In genomic region chr3:136171097-136171542, GRCh38 we compare ENCODE assay signal across 12 cellular contexts. TPM values are rescaled to one million over a fixed set of nuclear protein-coding genes. Genes with fewer than 3 reads are reported as not detected.
DNase-seq lines count a peak whose midpoint lies in the region; ATAC-seq and TF ChIP-seq lines count a peak whose summit lies in the region.
"Had no signal": no experiment of that assay in that cellular context is flagged by ENCODE, and none has a peak within 500 bp of the region (broad histone marks: within the 10 kb centered on the region; RNA-seq: fewer than 3 reads in every experiment).

No MANE protein-coding gene starts in this region.

- H3F3A ChIP-seq in PC-3 (ENCODE audit: low read length, unreplicated experiment) = peaks cover 3% of the 10 kb centered on the region

- H3K36me3 Mint-ChIP-seq in activated naive CD4-positive, alpha-beta T cell treated with anti-CD3 and anti-CD28 coated beads for 36 hours (ENCODE audit: low read depth) = peaks cover 2% of the 10 kb centered on the region
- H3K36me3 Mint-ChIP-seq in activated naive CD4-positive, alpha-beta T cell treated with anti-CD3 and anti-CD28 coated beads, Interleukin-2, amount 10 ng/mL, durations not matched to agents 7 days and 5 days = peaks cover 16% of the 10 kb centered on the region
- H3K36me3 Mint-ChIP-seq in effector memory CD8-positive, alpha-beta T cell (ENCODE audit: insufficient read depth) = peaks cover 15% of the 10 kb centered on the region

- whole genome bisulfite sequencing in spleen, 5 donors = 29 to 43% (median 38%) methylated on average over 1 of the region's 1 CpG

- peak overlapping the region; percentile 64 for H3K27ac ChIP-seq in PC-3 (ENCODE audit: low read length)
- H3K27ac ChIP-seq in spleen = peak overlapping the region in 5 of 8 donors; percentile 17 to 49 (median 28)

- peak; percentile 75 for ATAC-seq in PC-3
- peak; percentile 21 for ATAC-seq in effector memory CD8-positive, alpha-beta T cell (replicated peaks)
- no peak for ATAC-seq in GM18511 (IDR thresholded peaks at IDR 0.05; ENCODE audit: unreplicated experiment)

- intact Hi-C loops in activated naive CD4-positive, alpha-beta T cell treated with anti-CD3 and anti-CD28 coated beads for 36 hours (cut with micrococcal nuclease) = loop anchor here (1.0 kb wide), 2 partner anchors 12 to 22 kb away; no protein-coding TSS in a partner anchor
- intact Hi-C loops in PC-3 (cut with micrococcal nuclease) (no loop called here), spleen (cut with DNase I; ENCODE audit: low total_unique reads) (no loop called here)

- BruUV-seq in PC-3 (replicated peaks; lab: Mats Ljungman, UMichigan) = no TSS peak

- H3K27me3 ChIP-seq in PC-3 (ENCODE audit: low read length) (no peaks in the 10 kb centered on the region), spleen (replicated peaks in 1 of 7) (no peaks in the 10 kb centered on the region)
- H3K27me3 ChIP-seq: adrenal gland, BE2C had no signal

- peaks cover 32% of the 10 kb centered on the region for H4K20me1 ChIP-seq in PC-3 (ENCODE audit: low read length)

- H3K9ac ChIP-seq in PC-3 (ENCODE audit: low read length) = no peak overlapping the region

- peak overlapping the region; percentile 35 for H3K4me2 ChIP-seq in PC-3 (ENCODE audit: low read length)

- no peaks in the 10 kb centered on the region for H3K9me3 ChIP-seq in PC-3 (ENCODE audit: low read length)
- H3K9me3 ChIP-seq in spleen = no peaks in the 10 kb centered on the region
- H3K9me3 ChIP-seq: adrenal gland, BE2C, HAP-1 had no signal

- TF ChIP-seq POLR2A in spleen (IDR thresholded peaks at IDR 0.05) = no peak

- no peak overlapping the region for H2AFZ ChIP-seq in PC-3 (ENCODE audit: low read length)

- H3K27ac Mint-ChIP-seq in activated naive CD4-positive, alpha-beta T cell treated with anti-CD3 and anti-CD28 coated beads for 36 hours = peak overlapping the region; percentile 70
- no peak overlapping the region for H3K27ac Mint-ChIP-seq in activated naive CD4-positive, alpha-beta T cell treated with anti-CD3 and anti-CD28 coated beads, Interleukin-2, amount 10 ng/mL, durations not matched to agents 7 days and 5 days
- H3K27ac Mint-ChIP-seq in effector memory CD8-positive, alpha-beta T cell = peak overlapping the region; percentile 24 to 61

- peaks cover 43% of the 10 kb centered on the region for H3K4me1 Mint-ChIP-seq in activated naive CD4-positive, alpha-beta T cell treated with anti-CD3 and anti-CD28 coated beads for 36 hours (ENCODE audit: low read depth)
- H3K4me1 Mint-ChIP-seq in activated naive CD4-positive, alpha-beta T cell treated with anti-CD3 and anti-CD28 coated beads, Interleukin-2, amount 10 ng/mL, durations not matched to agents 7 days and 5 days = peaks cover 30% of the 10 kb centered on the region
- H3K4me1 Mint-ChIP-seq in effector memory CD8-positive, alpha-beta T cell (ENCODE audit: low read depth in 2 of 2) = peaks cover 16 to 32% of the 10 kb centered on the region in 2 donors

- peak; percentile 46 for DNase-seq in activated naive CD4-positive, alpha-beta T cell treated with anti-CD3 and anti-CD28 coated beads for 36 hours
- DNase-seq in activated naive CD4-positive, alpha-beta T cell treated with anti-CD3 and anti-CD28 coated beads, Interleukin-2, amount 10 ng/mL, durations not matched to agents 7 days and 5 days = no peak
- peak; percentile 38 for DNase-seq in PC-3
- DNase-seq in effector memory CD8-positive, alpha-beta T cell = no peak
- no peak for DNase-seq in spleen
- no peak for DNase-seq in NCI-H1417 (lab: John Stamatoyannopoulos, UW)
- DNase-seq in NCI-H1105 treated with DMSO at 0.1 percent for 48 hours (lab: John Stamatoyannopoulos, UW) = no peak
- DNase-seq: BE2C, NCI-H2227 treated with DMSO at 0.1 percent for 48 hours had no signal

- H3K27me3 Mint-ChIP-seq in activated naive CD4-positive, alpha-beta T cell treated with anti-CD3 and anti-CD28 coated beads for 36 hours (ENCODE audit: low read depth) = no peaks in the 10 kb centered on the region
- H3K27me3 Mint-ChIP-seq in activated naive CD4-positive, alpha-beta T cell treated with anti-CD3 and anti-CD28 coated beads, Interleukin-2, amount 10 ng/mL, durations not matched to agents 7 days and 5 days = no peaks in the 10 kb centered on the region
- H3K27me3 Mint-ChIP-seq in effector memory CD8-positive, alpha-beta T cell = no peaks in the 10 kb centered on the region

- H3K9me3 Mint-ChIP-seq in activated naive CD4-positive, alpha-beta T cell treated with anti-CD3 and anti-CD28 coated beads for 36 hours = no peaks in the 10 kb centered on the region
- no peaks in the 10 kb centered on the region for H3K9me3 Mint-ChIP-seq in activated naive CD4-positive, alpha-beta T cell treated with anti-CD3 and anti-CD28 coated beads, Interleukin-2, amount 10 ng/mL, durations not matched to agents 7 days and 5 days
- H3K9me3 Mint-ChIP-seq in effector memory CD8-positive, alpha-beta T cell = no peaks in the 10 kb centered on the region

- peak overlapping the region; percentile 2 for H3K4me3 Mint-ChIP-seq in activated naive CD4-positive, alpha-beta T cell treated with anti-CD3 and anti-CD28 coated beads for 36 hours
- no peak overlapping the region for H3K4me3 Mint-ChIP-seq in activated naive CD4-positive, alpha-beta T cell treated with anti-CD3 and anti-CD28 coated beads, Interleukin-2, amount 10 ng/mL, durations not matched to agents 7 days and 5 days
- H3K4me3 Mint-ChIP-seq in effector memory CD8-positive, alpha-beta T cell = peak overlapping the region in 1 of 2 donors; percentile 31

- TF ChIP-seq CTCF in PC-3 (conservative IDR thresholded peaks at IDR 0.05; ENCODE audit: low read depth, low read length) (no peak), spleen (IDR thresholded peaks at IDR 0.05 in 8 of 11, conservative IDR thresholded peaks at IDR 0.05 in 3 of 11) (no peak)

- peaks cover 100% of the 10 kb centered on the region for H3K79me2 ChIP-seq in PC-3 (ENCODE audit: low read length)

- H3K4me1 ChIP-seq in PC-3 (ENCODE audit: insufficient read depth, low read length) = peaks cover 16% of the 10 kb centered on the region
- peaks cover 17 to 98% (median 74%) of the 10 kb centered on the region in 6 donors for H3K4me1 ChIP-seq in spleen

- POLR2A ChIA-PET in PC-3 (lab: Charles Lee; ENCODE audit: unreplicated experiment) = no interaction called here

- no peaks in the 10 kb centered on the region for H3K36me3 ChIP-seq in PC-3 (ENCODE audit: low read depth, low read length)
- H3K36me3 ChIP-seq in spleen = no peaks in the 10 kb centered on the region
- H3K36me3 ChIP-seq: adrenal gland, BE2C, HAP-1 had no signal

- no peaks in the 10 kb centered on the region for H3K9me2 ChIP-seq in PC-3 (replicated peaks; ENCODE audit: low read length)

- CTCF ChIA-PET in activated naive CD4-positive, alpha-beta T cell treated with anti-CD3 and anti-CD28 coated beads for 36 hours (lab: Charles Lee) = interaction anchor here (0.8 to 1.8 kb wide), 3 partner anchors 10 to 80 kb away, joined by 3 to 6 read pairs (median 5); no protein-coding TSS in a partner anchor
- CTCF ChIA-PET in activated naive CD4-positive, alpha-beta T cell treated with anti-CD3 and anti-CD28 coated beads, Interleukin-2, amount 10 ng/mL, durations not matched to agents 7 days and 5 days (lab: Charles Lee) = no interaction called here
- CTCF ChIA-PET in PC-3 (lab: Charles Lee) = no interaction called here

- H3K4me3 ChIP-seq in PC-3 (ENCODE audit: low read length) = no peak overlapping the region
- no peak overlapping the region for H3K4me3 ChIP-seq in spleen
- H3K4me3 ChIP-seq: adrenal gland, HAP-1 had no signal

RNA-seq across cellular contexts. Expression of gene MSL2, which starts 25.0 kb away (rescaled TPM):
- 10 to 100 TPM; 40.6 to 42.7 TPM for total RNA-seq in activated naive CD4-positive, alpha-beta T cell treated with anti-CD3 and anti-CD28 coated beads for 36 hours
- 7.9 and 22.2 TPM in 2 replicates for total RNA-seq in PC-3 (2014; rRNA removed)
- total RNA-seq in spleen = 10 to 100 TPM; 46.9 to 89.3 (median 59.6) TPM
- 10 to 100 TPM; 12.0 to 14.9 (median 13.3) TPM for polyA plus RNA-seq in spleen

Comparison
In these comparisons a context has a peak if more than half of its experiments do, and no peak if none do; other contexts are left out.
1. DNase-seq: peak in activated naive CD4-positive, alpha-beta T cell treated with anti-CD3 and anti-CD28 coated beads for 36 hours (single experiment) and PC-3 (single experiment); none in activated naive CD4-positive, alpha-beta T cell treated with anti-CD3 and anti-CD28 coated beads, Interleukin-2, amount 10 ng/mL, durations not matched to agents 7 days and 5 days (single experiment), effector memory CD8-positive, alpha-beta T cell (0 of 3), spleen (single experiment), NCI-H1417 (0 of 3) and NCI-H1105 treated with DMSO at 0.1 percent for 48 hours (single experiment).